Comparison of ENCODE assay signal across 17 cellular contexts in the genomic region with DNA sequence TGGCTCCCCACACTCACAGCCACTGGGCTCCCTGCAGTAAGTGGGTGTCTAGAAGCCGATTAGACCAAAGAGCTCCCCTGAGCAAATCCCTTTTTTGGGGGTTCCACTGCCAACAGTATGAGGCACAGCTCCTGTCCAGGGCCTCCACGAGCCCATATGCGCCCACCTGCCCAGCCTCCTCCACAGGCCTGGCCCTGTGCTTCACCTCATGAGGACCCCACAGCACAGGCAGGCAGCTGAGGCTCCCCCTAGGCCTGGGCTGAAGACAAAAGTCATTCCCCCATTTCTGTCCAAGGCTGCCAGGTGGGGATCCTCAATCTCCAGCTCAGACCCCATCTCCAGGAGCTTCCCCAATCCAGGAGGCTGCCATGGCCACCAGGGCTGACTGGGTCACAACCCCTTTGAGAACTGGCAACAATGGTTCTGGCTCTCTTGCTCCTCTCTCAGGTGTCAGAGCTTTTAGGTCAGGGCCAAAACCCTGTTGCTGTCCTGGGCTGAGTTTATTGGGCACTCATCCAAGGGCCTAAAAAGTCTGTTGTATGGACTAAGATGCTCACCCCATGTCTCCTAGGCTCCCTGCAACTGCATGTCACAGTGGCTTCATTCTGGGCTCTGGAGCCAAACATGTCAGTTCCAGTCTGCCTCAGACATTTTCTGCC. TPM values are rescaled to one million over a fixed set of nuclear protein-coding genes. Genes with fewer than 3 reads are reported as not detected.
"Had no signal": no experiment of that assay in that cellular context is flagged by ENCODE, and none has a peak within 500 bp of the region (broad histone marks: within the 10 kb centered on the region; RNA-seq: fewer than 3 reads in every experiment).

No MANE protein-coding gene starts in this region.

RNA-seq across cellular contexts. Expression of gene TAC3, which starts 33.6 kb away (rescaled TPM):
- total RNA-seq: activated T-helper 2 cell treated with anti-CD3 and anti-CD28 coated beads, Interferon-gamma antibody, Interleukin-2, Interleukin-4, amounts not matched to agents 10 μg/mL and 5 μg/mL and 100 μg/mL, durations not matched to agents 14 hours and 24 hours and 36 hours; aorta; ascending aorta; body of pancreas; breast epithelium; bronchial epithelial cell; cardiac septum had no signal
- polyA plus RNA-seq: adipose tissue had no signal

RNA-seq across cellular contexts. Expression of gene SDR9C7, which starts 48.5 kb away (rescaled TPM):
- total RNA-seq: activated naive CD4-positive, alpha-beta T cell treated with anti-CD3 and anti-CD28 coated beads for 36 hours; activated naive CD4-positive, alpha-beta T cell treated with anti-CD3 and anti-CD28 coated beads, Interleukin-2, amount 50 U/mL, for 72 hours; activated naive CD8-positive, alpha-beta T cell treated with anti-CD3 and anti-CD28 coated beads for 36 hours; activated naive CD8-positive, alpha-beta T cell treated with anti-CD3 and anti-CD28 coated beads, Interleukin-2, amount 10 ng/mL, durations not matched to agents 7 days and 5 days; activated T-cell treated with anti-CD3 and anti-CD28 coated beads, Interleukin-2, amount 50 U/mL, for 4 hours; activated T-helper 1 cell treated with anti-CD3 and anti-CD28 coated beads, Interleukin-12 subunit alpha, Interleukin-12 subunit beta, Interleukin-2, Interleukin-4 antibody, amounts not matched to agents 30 ng/mL and 10 ng/mL and 1 ng/mL, durations not matched to agents 14 hours and 24 hours and 36 hours; activated T-helper 17 cell treated with anti-CD3 and anti-CD28 coated beads, Interleukin-2, amount 50 U/mL, for 72 hours; activated T-helper 2 cell treated with anti-CD3 and anti-CD28 coated beads, Interferon-gamma antibody, Interleukin-2, Interleukin-4, amounts not matched to agents 10 μg/mL and 5 μg/mL and 100 μg/mL, durations not matched to agents 14 hours and 24 hours and 36 hours; adrenal gland; ascending aorta; astrocyte; body of pancreas; breast epithelium had no signal
- polyA plus RNA-seq: adipose tissue, adrenal gland had no signal
